9 cellular contexts compared by ENCODE assay signal in genomic region chr9:92706218-92706940, GRCh38. TPM values are rescaled to one million over a fixed set of nuclear protein-coding genes. Genes with fewer than 3 reads are reported as not detected.
DNase-seq lines count a peak whose midpoint lies in the region; ATAC-seq and TF ChIP-seq lines count a peak whose summit lies in the region.
"Had no signal": no experiment of that assay in that cellular context is flagged by ENCODE, and none has a peak within 500 bp of the region (broad histone marks: within the 10 kb centered on the region; RNA-seq: fewer than 3 reads in every experiment).

No MANE protein-coding gene starts in this region.

- H3K4me3 Mint-ChIP-seq in activated T-helper 17 cell treated with anti-CD3 and anti-CD28 coated beads, Interleukin-2, amount 50 U/mL, for 72 hours = no peak overlapping the region

- H3K27ac ChIP-seq in upper lobe of left lung = no peak overlapping the region
- H3K27ac ChIP-seq: ascending aorta had no signal

- no peaks in the 10 kb centered on the region for H3K9me3 ChIP-seq in upper lobe of left lung
- H3K9me3 ChIP-seq: ascending aorta had no signal

- ATAC-seq in activated T-helper 17 cell treated with anti-CD3 and anti-CD28 coated beads, Interleukin-2, amount 50 U/mL, for 72 hours (replicated peaks) = peak; percentile 91
- peak; percentile 43 to 45 for ATAC-seq in upper lobe of left lung (ENCODE audit: low FRiP score in 2 of 2)
- ATAC-seq in GM21619 (IDR thresholded peaks at IDR 0.05; ENCODE audit: unreplicated experiment) = no peak
- ATAC-seq in GM18505 (IDR thresholded peaks at IDR 0.05; ENCODE audit: unreplicated experiment) = no peak

- no peaks in the 10 kb centered on the region for H3K27me3 ChIP-seq in upper lobe of left lung
- H3K27me3 ChIP-seq: ascending aorta had no signal

- no peak overlapping the region for H3K4me3 ChIP-seq in upper lobe of left lung
- H3K4me3 ChIP-seq: ascending aorta had no signal

- H3K27ac Mint-ChIP-seq in activated T-helper 17 cell treated with anti-CD3 and anti-CD28 coated beads, Interleukin-2, amount 50 U/mL, for 72 hours = peak overlapping the region; percentile 10

- H3K36me3 Mint-ChIP-seq in activated T-helper 17 cell treated with anti-CD3 and anti-CD28 coated beads, Interleukin-2, amount 50 U/mL, for 72 hours (ENCODE audit: low read depth) = peaks cover 31% of the 10 kb centered on the region

- no peak for TF ChIP-seq EP300 in upper lobe of left lung (IDR thresholded peaks at IDR 0.05)

- H3K27me3 Mint-ChIP-seq in activated T-helper 17 cell treated with anti-CD3 and anti-CD28 coated beads, Interleukin-2, amount 50 U/mL, for 72 hours = no peaks in the 10 kb centered on the region

- H3K4me1 Mint-ChIP-seq in activated T-helper 17 cell treated with anti-CD3 and anti-CD28 coated beads, Interleukin-2, amount 50 U/mL, for 72 hours = peaks cover 12% of the 10 kb centered on the region

- H3K36me3 ChIP-seq in upper lobe of left lung = peaks cover 0 to 25% (median 14%) of the 10 kb centered on the region in 4 donors

- no peaks in the 10 kb centered on the region for H3K9me3 Mint-ChIP-seq in activated T-helper 17 cell treated with anti-CD3 and anti-CD28 coated beads, Interleukin-2, amount 50 U/mL, for 72 hours

- peak in 4 of 6 experiments; percentile 26 to 44 (median 41) for TF ChIP-seq CTCF in upper lobe of left lung (IDR thresholded peaks at IDR 0.05)

- no peaks in the 10 kb centered on the region for H3K4me1 ChIP-seq in upper lobe of left lung
- H3K4me1 ChIP-seq: ascending aorta had no signal

- DNase-seq in activated naive CD4-positive, alpha-beta T cell treated with Interleukin-2 at 50 U/mL for 16 hours = peak; percentile 37
- no peak for DNase-seq in activated naive CD4-positive, alpha-beta T cell (lab: John Stamatoyannopoulos, UW)
- DNase-seq in LHCN-M2 (ENCODE audit: low read depth) = peak; percentile 23
- peak; percentile 71 for DNase-seq in islet precursor cell
- DNase-seq in upper lobe of left lung = no peak

- 62 to 63% methylated on average over 3 of the region's 3 CpGs for WGBS in upper lobe of left lung, 2 donors

- no peak for TF ChIP-seq POLR2A in upper lobe of left lung (IDR thresholded peaks at IDR 0.05)
- TF ChIP-seq POLR2A in GM18505 (IDR thresholded peaks at IDR 0.05; ENCODE audit: borderline replicate concordance, extremely low read depth, insufficient read depth, insufficient read length) = no peak

RNA-seq across cellular contexts. Expression of gene IPPK, which starts 36.4 kb away (rescaled TPM):
- 13.1 and 18.0 TPM in 2 replicates for total RNA-seq in LHCN-M2 (2014; rRNA removed)
- polyA plus RNA-seq in LHCN-M2 (2012) = 6.1 TPM
- 10 to 100 TPM; 15.1 to 18.1 TPM for total RNA-seq in activated T-helper 17 cell treated with anti-CD3 and anti-CD28 coated beads, Interleukin-2, amount 50 U/mL, for 72 hours
- total RNA-seq in upper lobe of left lung = 10 to 100 TPM in 2 of 6 donors, 1 to 10 TPM in 4; 4.7 to 16.6 (median 6.5) TPM

RNA-seq across cellular contexts. Expression of gene BICD2, which starts 58.3 kb away (rescaled TPM):
- total RNA-seq in LHCN-M2 (2014; rRNA removed) = 58.4 and 59.2 TPM in 2 replicates
- polyA plus RNA-seq in LHCN-M2 (2012) = 22.0 TPM
- total RNA-seq in activated T-helper 17 cell treated with anti-CD3 and anti-CD28 coated beads, Interleukin-2, amount 50 U/mL, for 72 hours = 10 to 100 TPM; 14.2 to 24.9 TPM
- 10 to 100 TPM; 33.8 to 50.1 (median 45.1) TPM for total RNA-seq in upper lobe of left lung

Comparison
In these comparisons a context has a peak if more than half of its experiments do, and no peak if none do; other contexts are left out.
1. DNase-seq: peak in activated naive CD4-positive, alpha-beta T cell treated with Interleukin-2 at 50 U/mL for 16 hours (single experiment), LHCN-M2 (single experiment) and islet precursor cell (single experiment); none in activated naive CD4-positive, alpha-beta T cell (0 of 4) and upper lobe of left lung (0 of 2).
2. ATAC-seq: peak in activated T-helper 17 cell treated with anti-CD3 and anti-CD28 coated beads, Interleukin-2, amount 50 U/mL, for 72 hours (single experiment) and upper lobe of left lung (2 of 2); none in GM21619 (single experiment) and GM18505 (single experiment).